1 cellular context compared by ENCODE assay signal in genomic region chr3:193852901-193853300, GRCh38.
TF ChIP-seq lines count a peak whose summit lies in the region.

No MANE protein-coding gene starts in this region.

TF ChIP-seq in GM23338, 12 proteins besides CTCF, POLR2A, EP300 and RAD21 (continued from another document):
- TF ChIP-seq, protein P1, sequence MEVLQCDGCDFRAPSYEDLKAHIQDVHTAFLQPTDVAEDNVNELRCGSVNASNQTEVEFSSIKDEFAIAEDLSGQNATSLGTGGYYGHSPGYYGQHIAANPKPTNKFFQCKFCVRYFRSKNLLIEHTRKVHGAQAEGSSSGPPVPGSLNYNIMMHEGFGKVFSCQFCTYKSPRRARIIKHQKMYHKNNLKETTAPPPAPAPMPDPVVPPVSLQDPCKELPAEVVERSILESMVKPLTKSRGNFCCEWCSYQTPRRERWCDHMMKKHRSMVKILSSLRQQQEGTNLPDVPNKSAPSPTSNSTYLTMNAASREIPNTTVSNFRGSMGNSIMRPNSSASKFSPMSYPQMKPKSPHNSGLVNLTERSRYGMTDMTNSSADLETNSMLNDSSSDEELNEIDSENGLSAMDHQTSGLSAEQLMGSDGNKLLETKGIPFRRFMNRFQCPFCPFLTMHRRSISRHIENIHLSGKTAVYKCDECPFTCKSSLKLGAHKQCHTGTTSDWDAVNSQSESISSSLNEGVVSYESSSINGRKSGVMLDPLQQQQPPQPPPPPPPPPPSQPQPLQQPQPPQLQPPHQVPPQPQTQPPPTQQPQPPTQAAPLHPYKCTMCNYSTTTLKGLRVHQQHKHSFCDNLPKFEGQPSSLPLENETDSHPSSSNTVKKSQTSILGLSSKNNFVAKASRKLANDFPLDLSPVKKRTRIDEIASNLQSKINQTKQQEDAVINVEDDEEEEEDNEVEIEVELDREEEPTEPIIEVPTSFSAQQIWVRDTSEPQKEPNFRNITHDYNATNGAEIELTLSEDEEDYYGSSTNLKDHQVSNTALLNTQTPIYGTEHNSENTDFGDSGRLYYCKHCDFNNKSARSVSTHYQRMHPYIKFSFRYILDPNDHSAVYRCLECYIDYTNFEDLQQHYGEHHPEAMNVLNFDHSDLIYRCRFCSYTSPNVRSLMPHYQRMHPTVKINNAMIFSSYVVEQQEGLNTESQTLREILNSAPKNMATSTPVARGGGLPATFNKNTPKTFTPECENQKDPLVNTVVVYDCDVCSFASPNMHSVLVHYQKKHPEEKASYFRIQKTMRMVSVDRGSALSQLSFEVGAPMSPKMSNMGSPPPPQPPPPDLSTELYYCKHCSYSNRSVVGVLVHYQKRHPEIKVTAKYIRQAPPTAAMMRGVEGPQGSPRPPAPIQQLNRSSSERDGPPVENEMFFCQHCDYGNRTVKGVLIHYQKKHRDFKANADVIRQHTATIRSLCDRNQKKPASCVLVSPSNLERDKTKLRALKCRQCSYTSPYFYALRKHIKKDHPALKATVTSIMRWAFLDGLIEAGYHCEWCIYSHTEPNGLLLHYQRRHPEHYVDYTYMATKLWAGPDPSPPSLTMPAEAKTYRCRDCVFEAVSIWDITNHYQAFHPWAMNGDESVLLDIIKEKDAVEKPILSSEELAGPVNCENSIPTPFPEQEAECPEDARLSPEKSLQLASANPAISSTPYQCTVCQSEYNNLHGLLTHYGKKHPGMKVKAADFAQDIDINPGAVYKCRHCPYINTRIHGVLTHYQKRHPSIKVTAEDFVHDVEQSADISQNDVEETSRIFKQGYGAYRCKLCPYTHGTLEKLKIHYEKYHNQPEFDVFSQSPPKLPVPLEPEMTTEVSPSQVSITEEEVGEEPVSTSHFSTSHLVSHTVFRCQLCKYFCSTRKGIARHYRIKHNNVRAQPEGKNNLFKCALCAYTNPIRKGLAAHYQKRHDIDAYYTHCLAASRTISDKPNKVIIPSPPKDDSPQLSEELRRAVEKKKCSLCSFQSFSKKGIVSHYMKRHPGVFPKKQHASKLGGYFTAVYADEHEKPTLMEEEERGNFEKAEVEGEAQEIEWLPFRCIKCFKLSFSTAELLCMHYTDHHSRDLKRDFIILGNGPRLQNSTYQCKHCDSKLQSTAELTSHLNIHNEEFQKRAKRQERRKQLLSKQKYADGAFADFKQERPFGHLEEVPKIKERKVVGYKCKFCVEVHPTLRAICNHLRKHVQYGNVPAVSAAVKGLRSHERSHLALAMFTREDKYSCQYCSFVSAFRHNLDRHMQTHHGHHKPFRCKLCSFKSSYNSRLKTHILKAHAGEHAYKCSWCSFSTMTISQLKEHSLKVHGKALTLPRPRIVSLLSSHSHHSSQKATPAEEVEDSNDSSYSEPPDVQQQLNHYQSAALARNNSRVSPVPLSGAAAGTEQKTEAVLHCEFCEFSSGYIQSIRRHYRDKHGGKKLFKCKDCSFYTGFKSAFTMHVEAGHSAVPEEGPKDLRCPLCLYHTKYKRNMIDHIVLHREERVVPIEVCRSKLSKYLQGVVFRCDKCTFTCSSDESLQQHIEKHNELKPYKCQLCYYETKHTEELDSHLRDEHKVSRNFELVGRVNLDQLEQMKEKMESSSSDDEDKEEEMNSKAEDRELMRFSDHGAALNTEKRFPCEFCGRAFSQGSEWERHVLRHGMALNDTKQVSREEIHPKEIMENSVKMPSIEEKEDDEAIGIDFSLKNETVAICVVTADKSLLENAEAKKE (CRISPR knock-in tag; IDR thresholded peaks at IDR 0.05) = no peak
- TF ChIP-seq NANOG (IDR thresholded peaks at IDR 0.05; ENCODE audit: borderline replicate concordance) = no peak
- TF ChIP-seq CREB1 (CRISPR knock-in tag; IDR thresholded peaks at IDR 0.05; ENCODE audit: low read depth) = no peak
- TF ChIP-seq JUNB (IDR thresholded peaks at IDR 0.05; ENCODE audit: unreplicated experiment) = no peak
- TF ChIP-seq EZH2phosphoT487 (IDR thresholded peaks at IDR 0.05; ENCODE audit: unreplicated experiment) = no peak
